ENCODE assay signal across 1 cellular context in genomic region chr11:14454861-14455632, GRCh38.
TF ChIP-seq lines count a peak whose summit lies in the region.

No MANE protein-coding gene starts in this region.

TF ChIP-seq in K562, 482 proteins besides CTCF, POLR2A, EP300 and RAD21 (continued from another document):
- TF ChIP-seq, protein P1, sequence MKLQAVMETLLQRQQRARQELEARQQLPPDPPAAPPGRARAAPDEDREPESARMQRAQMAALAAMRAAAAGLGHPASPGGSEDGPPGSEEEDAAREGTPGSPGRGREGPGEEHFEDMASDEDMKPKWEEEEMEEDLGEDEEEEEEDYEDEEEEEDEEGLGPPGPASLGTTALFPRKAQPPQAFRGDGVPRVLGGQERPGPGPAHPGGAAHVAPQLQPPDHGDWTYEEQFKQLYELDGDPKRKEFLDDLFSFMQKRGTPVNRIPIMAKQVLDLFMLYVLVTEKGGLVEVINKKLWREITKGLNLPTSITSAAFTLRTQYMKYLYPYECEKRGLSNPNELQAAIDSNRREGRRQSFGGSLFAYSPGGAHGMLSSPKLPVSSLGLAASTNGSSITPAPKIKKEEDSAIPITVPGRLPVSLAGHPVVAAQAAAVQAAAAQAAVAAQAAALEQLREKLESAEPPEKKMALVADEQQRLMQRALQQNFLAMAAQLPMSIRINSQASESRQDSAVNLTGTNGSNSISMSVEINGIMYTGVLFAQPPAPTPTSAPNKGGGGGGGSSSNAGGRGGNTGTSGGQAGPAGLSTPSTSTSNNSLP (IDR thresholded peaks at IDR 0.05; ENCODE audit: borderline replicate concordance, low read depth, low read length), result 0 out of 2 replicates have a peak, but pooled peaks have one; percentile 64
- TF ChIP-seq, protein P2, sequence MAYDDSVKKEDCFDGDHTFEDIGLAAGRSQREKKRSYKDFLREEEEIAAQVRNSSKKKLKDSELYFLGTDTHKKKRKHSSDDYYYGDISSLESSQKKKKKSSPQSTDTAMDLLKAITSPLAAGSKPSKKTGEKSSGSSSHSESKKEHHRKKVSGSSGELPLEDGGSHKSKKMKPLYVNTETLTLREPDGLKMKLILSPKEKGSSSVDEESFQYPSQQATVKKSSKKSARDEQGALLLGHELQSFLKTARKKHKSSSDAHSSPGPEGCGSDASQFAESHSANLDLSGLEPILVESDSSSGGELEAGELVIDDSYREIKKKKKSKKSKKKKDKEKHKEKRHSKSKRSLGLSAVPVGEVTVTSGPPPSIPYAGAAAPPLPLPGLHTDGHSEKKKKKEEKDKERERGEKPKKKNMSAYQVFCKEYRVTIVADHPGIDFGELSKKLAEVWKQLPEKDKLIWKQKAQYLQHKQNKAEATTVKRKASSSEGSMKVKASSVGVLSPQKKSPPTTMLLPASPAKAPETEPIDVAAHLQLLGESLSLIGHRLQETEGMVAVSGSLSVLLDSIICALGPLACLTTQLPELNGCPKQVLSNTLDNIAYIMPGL (CRISPR knock-in tag; IDR thresholded peaks at IDR 0.05), result no peak
- TF ChIP-seq CBFA2T2 (conservative IDR thresholded peaks at IDR 0.05) (no peak), NCOA1 (IDR thresholded peaks at IDR 0.05; ENCODE audit: low read depth) (no peak), SMC3 (conservative IDR thresholded peaks at IDR 0.05; ENCODE audit: insufficient read depth, low read depth, low read length) (0 out of 2 replicates have a peak, but pooled peaks have one; percentile 13), CEBPG (CRISPR knock-in tag; IDR thresholded peaks at IDR 0.05) (no peak), CEBPG (tag; conservative IDR thresholded peaks at IDR 0.05 in 1 of 2, IDR thresholded peaks at IDR 0.05 in 1 of 2) (0 out of 4 replicates have a peak, but pooled peaks of 1 of the 2 experiments have one; percentile 13)
TF ChIP-seq in K562: peak in this region for 7.
